In genomic region chr4:89598602-89599001, GRCh38 we compare ENCODE assay signal across 8 cellular contexts.
DNase-seq lines count a peak whose midpoint lies in the region; ATAC-seq, FAIRE-seq and TF ChIP-seq lines count a peak whose summit lies in the region.

No MANE protein-coding gene starts in this region.

- WGBS in HepG2 (ENCODE audit: low lambda C conversion rate), result 0% methylated on average over 1 of the region's 1 CpG
- WGBS in spleen, 5 donors, result 75 to 89% (median 76%) methylated on average over 1 of the region's 1 CpG
- 58% methylated on average over 1 of the region's 1 CpG for WGBS in suprapubic skin

- H3K36me3 ChIP-seq in DND-41 (ENCODE audit: insufficient read depth, low read length) (no peaks in the 10 kb centered on the region), HepG2 (replicated peaks in 1 of 2; ENCODE audit: control insufficient read depth in 1 of 2, insufficient read depth in 2 of 2, low read length in 2 of 2) (no peaks in the 10 kb centered on the region), spleen (no peaks in the 10 kb centered on the region), suprapubic skin (no peaks in the 10 kb centered on the region)

- intact Hi-C loops in HepG2 (cut with micrococcal nuclease; ENCODE audit: unreplicated experiment), result loop anchor here (1.0 kb wide), 2 partner anchors 271 to 304 kb away; no protein-coding TSS in a partner anchor
- intact Hi-C loops in spleen (cut with DNase I; ENCODE audit: low total_unique reads), result no loop called here

- H2AFZ ChIP-seq in DND-41 (ENCODE audit: low read depth, low read length) (no peak overlapping the region), HepG2 (ENCODE audit: low read length) (no peak overlapping the region)

- in situ Hi-C loops in HepG2 (cut with HindIII; ENCODE audit: extremely low pct_ligation_motif_present, low pct_unique_long_range_greater_than_20kb), result loop anchor here (10.0 kb wide), 1 partner anchor 306 kb away; no protein-coding TSS in a partner anchor

- POLR2A ChIA-PET in HepG2 (lab: Yijun Ruan, JAX), result no interaction called here

- H4K20me1 ChIP-seq in DND-41 (ENCODE audit: insufficient read depth, low read length) (no peaks in the 10 kb centered on the region), HepG2 (ENCODE audit: insufficient read depth, low read length) (no peaks in the 10 kb centered on the region)

- FAIRE-seq in HepG2 (lab: Jason Lieb, UNC), result peak; percentile 42

- peak; percentile 40; the same call in 2 of the 3 replicates for ATAC-seq in DND-41 (ENCODE audit: insufficient read depth, low read depth)
- peak; percentile 69 for ATAC-seq in HepG2
- ATAC-seq in HG02588 (IDR thresholded peaks at IDR 0.05; ENCODE audit: unreplicated experiment), result no peak

- BruUV-seq in HepG2 (replicated peaks; lab: Mats Ljungman, UMichigan), result no TSS peak

- no peaks in the 10 kb centered on the region for H3K27me3 ChIP-seq in DND-41 (ENCODE audit: insufficient read depth, low read length, poor library complexity)
- no peaks in the 10 kb centered on the region for H3K27me3 ChIP-seq in HepG2 (ENCODE audit: control insufficient read depth in 1 of 2, insufficient read depth in 2 of 2, low read length in 2 of 2)
- no peaks in the 10 kb centered on the region for H3K27me3 ChIP-seq in spleen (replicated peaks in 1 of 7)
- H3K27me3 ChIP-seq in suprapubic skin, result no peaks in the 10 kb centered on the region

- DNase-seq in DND-41 (no peak), HepG2 (ENCODE audit: low spot score) (peak; percentile 15), spleen (no peak), suprapubic skin (ENCODE audit: low spot score in 2 of 2) (no peak), NCI-H2196 treated with DMSO at 0.1 percent for 48 hours (lab: John Stamatoyannopoulos, UW; ENCODE audit: unreplicated experiment) (no peak)

- H3K4me3 ChIP-seq in DND-41 (ENCODE audit: low read depth in 1 of 2, low read length in 2 of 2) (no peak overlapping the region), HepG2 (replicated peaks in 1 of 3; ENCODE audit: insufficient read depth in 1 of 3, low read depth in 2 of 3, low read length in 3 of 3) (no peak overlapping the region), spleen (no peak overlapping the region), suprapubic skin (no peak overlapping the region)

- H3K9ac ChIP-seq in DND-41 (ENCODE audit: low read depth, low read length) (no peak overlapping the region), HepG2 (ENCODE audit: insufficient read depth, low read depth, low read length) (no peak overlapping the region)

- TF ChIP-seq CTCF in DND-41 (IDR thresholded peaks at IDR 0.05; ENCODE audit: borderline replicate concordance, extremely low read depth, low read length, poor library complexity, severe bottlenecking) (peak; percentile 51), VCaP (conservative IDR thresholded peaks at IDR 0.05) (peak; percentile 79), HepG2 (CRISPR knock-in tag; IDR thresholded peaks at IDR 0.05) (peak; percentile 42), spleen (IDR thresholded peaks at IDR 0.05 in 8 of 11, conservative IDR thresholded peaks at IDR 0.05 in 3 of 11) (no peak), suprapubic skin (IDR thresholded peaks at IDR 0.05) (no peak)

- no peak for TF ChIP-seq EP300 in Ishikawa (IDR thresholded peaks at IDR 0.05; ENCODE audit: borderline replicate concordance)
- no peak for TF ChIP-seq EP300 in HepG2 (IDR thresholded peaks at IDR 0.05; ENCODE audit: low read depth in 2 of 2, low read length in 2 of 2)
- TF ChIP-seq EP300 in HepG2 (CRISPR knock-in tag; IDR thresholded peaks at IDR 0.05; ENCODE audit: borderline replicate concordance), result no peak
- TF ChIP-seq EP300 in suprapubic skin (IDR thresholded peaks at IDR 0.05), result no peak

- CTCF ChIA-PET in HepG2 (lab: Yijun Ruan, JAX; ENCODE audit: low intra/inter-chr PET ratio, low total read pairs), result interaction anchor here (1.0 kb wide), 1 partner anchor 271 kb away, joined by 3 read pairs; no protein-coding TSS in a partner anchor

- H3K27ac ChIP-seq in DND-41 (ENCODE audit: low read length), result no peak overlapping the region
- H3K27ac ChIP-seq in VCaP, result no peak overlapping the region
- no peak overlapping the region for H3K27ac ChIP-seq in HepG2 (ENCODE audit: extremely low read length, insufficient read depth, low read length)
- no peak overlapping the region for H3K27ac ChIP-seq in spleen
- no peak overlapping the region for H3K27ac ChIP-seq in suprapubic skin

- TF ChIP-seq RAD21 in Ishikawa (IDR thresholded peaks at IDR 0.05; ENCODE audit: low read depth), result peak; percentile 45
- no peak for TF ChIP-seq RAD21 in HepG2 (CRISPR knock-in tag; IDR thresholded peaks at IDR 0.05)

- H3K79me2 ChIP-seq in DND-41 (ENCODE audit: insufficient read depth, low read length) (no peaks in the 10 kb centered on the region), HepG2 (ENCODE audit: insufficient read depth, low read length) (no peaks in the 10 kb centered on the region)

- no peak overlapping the region for H3K4me2 ChIP-seq in DND-41 (ENCODE audit: insufficient read depth, low read length)
- no peak overlapping the region for H3K4me2 ChIP-seq in HepG2 (ENCODE audit: low read depth, low read length)

- TF ChIP-seq POLR2A in HepG2 (IDR thresholded peaks at IDR 0.05; ENCODE audit: insufficient read depth in 1 of 2, low read depth in 2 of 2, low read length in 2 of 2), result no peak
- no peak for TF ChIP-seq POLR2A in spleen (IDR thresholded peaks at IDR 0.05)
- no peak for TF ChIP-seq POLR2A in suprapubic skin (IDR thresholded peaks at IDR 0.05)

- H3K9me3 ChIP-seq in DND-41 (ENCODE audit: insufficient read depth, low read length, severe bottlenecking) (no peaks in the 10 kb centered on the region), HepG2 (ENCODE audit: low read length) (no peaks in the 10 kb centered on the region), spleen (no peaks in the 10 kb centered on the region), suprapubic skin (no peaks in the 10 kb centered on the region)

- H3K4me1 ChIP-seq in DND-41 (ENCODE audit: insufficient read depth, low read length), result no peaks in the 10 kb centered on the region
- no peaks in the 10 kb centered on the region for H3K4me1 ChIP-seq in HepG2 (ENCODE audit: insufficient read depth, low read length)
- H3K4me1 ChIP-seq in spleen, result no peaks in the 10 kb centered on the region
- H3K4me1 ChIP-seq in suprapubic skin, result no peaks in the 10 kb centered on the region

TF ChIP-seq in Ishikawa, 13 proteins besides CTCF, POLR2A, EP300 and RAD21 (continues in another document):
- TF ChIP-seq FOXM1 (IDR thresholded peaks at IDR 0.05; ENCODE audit: borderline replicate concordance, low read depth), result no peak
- no peak for TF ChIP-seq EGR1 (IDR thresholded peaks at IDR 0.05)
- no peak for TF ChIP-seq CREB1 (IDR thresholded peaks at IDR 0.05; ENCODE audit: low read depth)
- TF ChIP-seq CEBPB (IDR thresholded peaks at IDR 0.05), result no peak
- no peak for TF ChIP-seq TCF12 (IDR thresholded peaks at IDR 0.05; ENCODE audit: low read depth)
- no peak for TF ChIP-seq NFIC (IDR thresholded peaks at IDR 0.05)

TF ChIP-seq in HepG2, 621 proteins besides CTCF, POLR2A, EP300 and RAD21:
- TF ChIP-seq ZNF274 (CRISPR knock-in tag; IDR thresholded peaks at IDR 0.05), result no peak
- no peak for TF ChIP-seq REPIN1 (CRISPR knock-in tag; IDR thresholded peaks at IDR 0.05; ENCODE audit: borderline replicate concordance, low read depth)
- no peak for TF ChIP-seq HNRNPLL (IDR thresholded peaks at IDR 0.05; ENCODE audit: low read depth, low read length, poor library complexity, severe bottlenecking)
- TF ChIP-seq HOMEZ (CRISPR knock-in tag; IDR thresholded peaks at IDR 0.05; ENCODE audit: low read depth), result no peak
- TF ChIP-seq SP140L (CRISPR knock-in tag; IDR thresholded peaks at IDR 0.05; ENCODE audit: borderline replicate concordance), result no peak
- TF ChIP-seq FOXC1 (CRISPR knock-in tag; IDR thresholded peaks at IDR 0.05; ENCODE audit: borderline replicate concordance), result no peak
- TF ChIP-seq ZNF775 (CRISPR knock-in tag; IDR thresholded peaks at IDR 0.05; ENCODE audit: borderline replicate concordance), result no peak
- peak; percentile 64 for TF ChIP-seq STAG1 (CRISPR knock-in tag; IDR thresholded peaks at IDR 0.05)
- TF ChIP-seq ZNF747 (CRISPR knock-in tag; IDR thresholded peaks at IDR 0.05; ENCODE audit: borderline replicate concordance), result no peak
- TF ChIP-seq RARA (CRISPR knock-in tag; IDR thresholded peaks at IDR 0.05), result no peak
- TF ChIP-seq ATF4 (CRISPR knock-in tag; IDR thresholded peaks at IDR 0.05), result no peak
- TF ChIP-seq FOXM1 (CRISPR knock-in tag; IDR thresholded peaks at IDR 0.05), result no peak
- TF ChIP-seq MATR3 (CRISPR knock-in tag; IDR thresholded peaks at IDR 0.05), result no peak
- no peak for TF ChIP-seq ZNF296 (CRISPR knock-in tag; conservative IDR thresholded peaks at IDR 0.05)
- peak; percentile 13; the same call in 1 of the 2 replicates for TF ChIP-seq SMC3 (IDR thresholded peaks at IDR 0.05; ENCODE audit: low read length)
TF ChIP-seq in HepG2: peak in this region for 2.

Comparison
In these comparisons a context has a peak if more than half of its experiments do, and no peak if none do; other contexts are left out.
1. CTCF ChIP-seq: peak in DND-41 (single experiment), VCaP (single experiment) and HepG2 (single experiment); none in spleen (0 of 11) and suprapubic skin (0 of 2).